In the genomic region with DNA sequence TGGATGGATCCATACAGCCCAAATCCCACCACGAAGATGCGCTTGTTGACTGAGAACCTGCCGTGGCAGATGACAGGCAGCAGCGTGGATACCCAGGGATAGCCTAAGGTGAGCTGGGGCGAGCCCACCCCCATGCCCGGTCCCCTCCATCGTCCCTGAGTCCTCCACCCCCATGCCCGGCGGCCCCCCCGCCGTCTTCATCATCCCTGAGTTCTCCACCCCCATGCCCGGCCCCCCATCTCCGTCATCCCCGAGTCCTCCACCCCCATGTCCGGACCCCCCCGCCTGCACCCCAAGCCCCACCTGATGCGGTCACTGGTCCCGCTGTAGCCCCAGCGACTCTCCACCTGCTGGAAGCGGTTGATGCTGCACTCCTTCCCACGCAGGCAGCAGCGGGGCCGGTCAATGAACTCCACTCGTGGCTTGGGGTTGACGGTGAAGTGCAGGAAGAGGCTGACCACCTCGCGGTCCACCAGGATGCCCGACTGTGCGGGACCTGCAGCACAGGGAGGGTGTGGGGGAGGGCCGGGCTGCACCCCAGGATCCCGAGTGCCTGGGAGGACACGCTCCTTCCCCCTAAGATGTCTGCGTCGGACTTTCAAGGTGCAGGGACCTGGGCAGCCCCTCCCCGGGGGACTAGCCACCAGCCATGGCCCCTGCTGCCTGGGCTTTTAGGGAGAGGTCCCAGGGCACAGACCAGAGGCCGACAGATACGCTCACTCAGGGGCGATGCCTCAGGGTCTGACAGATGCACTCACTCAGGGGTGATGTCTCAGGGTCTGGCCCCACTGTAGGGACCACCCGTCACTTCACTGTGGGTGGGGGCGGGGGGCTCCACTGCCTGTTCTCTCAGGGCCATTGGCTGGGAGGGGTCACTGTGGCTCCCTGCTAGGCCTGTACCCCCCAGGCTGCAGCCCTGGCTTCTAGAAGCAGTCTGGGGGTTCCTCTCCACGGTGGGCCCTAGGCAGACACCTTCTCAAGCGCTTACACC, we compare ENCODE assay signal across 24 cellular contexts. TPM values are rescaled to one million over a fixed set of nuclear protein-coding genes. Genes with fewer than 3 reads are reported as not detected.
A peak's percentile ranks its signal among the peaks of the same experiment; 100 is the strongest.
DNase-seq lines count a peak whose midpoint lies in the region; ATAC-seq and TF ChIP-seq lines count a peak whose summit lies in the region.
"Had no signal": no experiment of that assay in that cellular context is flagged by ENCODE, and none has a peak within 500 bp of the region (broad histone marks: within the 10 kb centered on the region; RNA-seq: fewer than 3 reads in every experiment).

No MANE protein-coding gene starts in this region.

- no peak for TF ChIP-seq POLR2A in HCT116 (IDR thresholded peaks at IDR 0.05; ENCODE audit: borderline replicate concordance, extremely low read depth, insufficient read depth, insufficient read length)

- intact Hi-C loops in HCT116 (cut with micrococcal nuclease) (no loop called here), sciatic nerve (cut with DNase I) (no loop called here)

- H3K36me3 ChIP-seq in HCT116 (ENCODE audit: control insufficient read depth in 1 of 2, insufficient read depth in 2 of 2, low read length in 2 of 2) = peaks cover 7 to 20% of the 10 kb centered on the region in 2 experiments; a peak in 3 of 4 replicates

- H3K79me2 ChIP-seq in HCT116 (ENCODE audit: insufficient read depth, low read length) = no peaks in the 10 kb centered on the region

- H3K4me3 ChIP-seq in HCT116 (replicated peaks in 1 of 2; ENCODE audit: low read depth in 1 of 2, low read length in 2 of 2) = no peak overlapping the region
- no peak overlapping the region for H3K4me3 ChIP-seq in epithelial cell of esophagus (ENCODE audit: low read length)
- H3K4me3 ChIP-seq: heart right ventricle, prostate gland, SK-N-MC, skin epidermis, tibial artery had no signal

- POLR2A ChIA-PET in HCT116 (lab: Charles Lee) = no interaction called here

- DNase-seq in HCT116 (ENCODE audit: low read depth, low spot score) (no peak), epithelial cell of esophagus (ENCODE audit: low read depth) (no peak), sciatic nerve (ENCODE audit: low spot score) (no peak), DMS53 treated with DMSO at 0.1 percent for 48 hours (lab: John Stamatoyannopoulos, UW; ENCODE audit: unreplicated experiment) (no peak)
- no peak for DNase-seq in stimulated activated CD4-positive, alpha-beta T cell treated with anti-CD3 and anti-CD28 coated beads, Interleukin-4, amount 100 ng/mL, for 1 hour
- DNase-seq: activated CD4-positive, alpha-beta memory T cell treated with anti-CD3 and anti-CD28 coated beads for 36 hours; activated naive CD4-positive, alpha-beta T cell treated with Interleukin-2 at 50 U/mL for 16 hours; amniotic stem cell; CD8-positive, alpha-beta memory T cell; DMS153; heart right ventricle; HFFc6; NCI-H1436; NCI-H510A; stimulated activated CD4-positive, alpha-beta T cell treated with anti-CD3 and anti-CD28 coated beads, Interleukin-2, amount 100 ng/mL, for 24 hours; stimulated activated naive CD4-positive, alpha-beta T cell treated with Interleukin-2 at 50 U/mL for 16 hours; T-helper 2 cell; tibial artery had no signal

- H3K4me2 ChIP-seq in HCT116 (ENCODE audit: low read length) = no peak overlapping the region

- H3K9me3 ChIP-seq in HCT116 (ENCODE audit: control insufficient read depth in 1 of 2, insufficient read depth in 1 of 2, low read depth in 1 of 2, low read length in 2 of 2) = no peaks in the 10 kb centered on the region
- H3K9me3 ChIP-seq: heart right ventricle, prostate gland, tibial artery had no signal

- CTCF ChIA-PET in HCT116 (lab: Charles Lee) = no interaction called here

- no peak for TF ChIP-seq CTCF in HCT116 (IDR thresholded peaks at IDR 0.05 in 2 of 3, conservative IDR thresholded peaks at IDR 0.05 in 1 of 3; ENCODE audit: borderline replicate concordance in 1 of 3, insufficient read depth in 1 of 3, low read depth in 2 of 3, low read length in 2 of 3)
- peak; percentile 12 for TF ChIP-seq CTCF in epithelial cell of esophagus (IDR thresholded peaks at IDR 0.05; ENCODE audit: insufficient read depth, low read depth, low read length, missing control alignments)

- H3K27me3 ChIP-seq in HCT116 (ENCODE audit: insufficient read depth, low read length) = no peaks in the 10 kb centered on the region
- H3K27me3 ChIP-seq: heart right ventricle, tibial artery had no signal

- ATAC-seq in HCT116 (peak; percentile 24; the same call in 1 of the 2 replicates), sciatic nerve (peak; percentile 18), HG03571 (IDR thresholded peaks at IDR 0.05; ENCODE audit: unreplicated experiment) (no peak)

- no peak for TF ChIP-seq RAD21 in HCT116 (IDR thresholded peaks at IDR 0.05; ENCODE audit: low read depth)

- BruUV-seq in HCT116 (replicated peaks; lab: Mats Ljungman, UMichigan) = no TSS peak

- no peaks in the 10 kb centered on the region for H4K20me1 ChIP-seq in HCT116 (ENCODE audit: insufficient read depth)

- H3K27ac ChIP-seq in HCT116 (ENCODE audit: low read depth, low read length) = no peak overlapping the region
- H3K27ac ChIP-seq: heart right ventricle, prostate gland, SK-N-MC, skin epidermis, tibial artery, VCaP had no signal

- RAD21 ChIA-PET in HCT116 (lab: Charles Lee; ENCODE audit: low non-redundant PET in 1 of 2, low total read pairs in 2 of 2, uncharacterized antibody in 2 of 2, unreplicated experiment in 2 of 2) = no interaction called here

- H3K9ac ChIP-seq in HCT116 (ENCODE audit: low read length) = no peak overlapping the region

- no peaks in the 10 kb centered on the region for H3K4me1 ChIP-seq in HCT116 (ENCODE audit: control insufficient read depth in 1 of 2, insufficient read depth in 2 of 2, low read length in 2 of 2)
- H3K4me1 ChIP-seq: heart right ventricle, prostate gland, tibial artery had no signal

- no peak overlapping the region for H2AFZ ChIP-seq in HCT116 (ENCODE audit: low read depth, low read length, poor library complexity, severe bottlenecking)

- no peaks in the 10 kb centered on the region for H3K9me2 ChIP-seq in HCT116 (ENCODE audit: insufficient read depth)

TF ChIP-seq in HCT116, 20 proteins besides CTCF, POLR2A, EP300 and RAD21:
- TF ChIP-seq SIN3A (IDR thresholded peaks at IDR 0.05; ENCODE audit: low read depth) = 0 out of 2 replicates have a peak, but pooled peaks have one; percentile 27
- TF ChIP-seq ZFX (IDR thresholded peaks at IDR 0.05) = no peak
- TF ChIP-seq POLR2AphosphoS5 (IDR thresholded peaks at IDR 0.05; ENCODE audit: low read depth, low read length) = 0 out of 2 replicates have a peak, but pooled peaks have one; percentile 1

TF ChIP-seq in PFSK-1, 5 proteins besides CTCF, POLR2A, EP300 and RAD21:
- TF ChIP-seq POLR2AphosphoS5 (IDR thresholded peaks at IDR 0.05; ENCODE audit: low read depth, low read length) (peak; percentile 11; the same call in 1 of the 2 replicates), SIN3A (IDR thresholded peaks at IDR 0.05; ENCODE audit: borderline replicate concordance, insufficient read depth, low read length) (no peak)

RNA-seq across cellular contexts. Expression of gene BTBD2, which starts 28.0 kb away (rescaled TPM):
- total RNA-seq in HCT116 (2021; ENCODE audit: unreplicated experiment) (112 TPM), sciatic nerve (65.7 TPM)
- 136 and 158 TPM in 2 replicates for polyA plus RNA-seq in HCT116 (2012)
- polyA plus RNA-seq in PFSK-1 (2012; ENCODE audit: insufficient read length, low read depth) = 195 TPM

RNA-seq across cellular contexts. Expression of gene CSNK1G2, which starts 46.5 kb away (rescaled TPM):
- 97.9 TPM for total RNA-seq in HCT116 (2021; ENCODE audit: unreplicated experiment)
- polyA plus RNA-seq in HCT116 (2012) = 90.6 and 114 TPM in 2 replicates
- polyA plus RNA-seq in PFSK-1 (2012; ENCODE audit: insufficient read length, low read depth) = 152 TPM
- 51.6 TPM for total RNA-seq in sciatic nerve
